ENCODE assay signal across 22 cellular contexts in the genomic region with DNA sequence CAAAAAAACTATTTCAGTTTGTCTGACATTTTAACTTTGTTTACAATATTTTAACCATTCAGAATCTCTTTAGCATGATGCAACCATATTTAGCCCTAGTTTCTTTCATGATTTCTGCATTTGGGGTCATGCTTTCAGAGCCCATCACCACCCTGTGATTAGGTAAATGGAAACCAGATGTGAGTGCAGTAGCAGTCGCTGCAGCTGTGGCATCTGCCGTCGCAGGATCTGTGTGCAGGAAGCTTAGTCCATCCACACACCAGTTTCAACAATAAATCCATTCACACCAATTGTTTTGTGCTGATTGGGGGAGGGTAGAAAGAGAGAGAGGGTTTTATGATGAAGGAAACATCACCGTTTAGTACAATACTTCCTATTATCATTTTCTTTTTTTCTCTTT.
DNase-seq lines count a peak whose midpoint lies in the region; ATAC-seq and TF ChIP-seq lines count a peak whose summit lies in the region.
"Had no signal": no experiment of that assay in that cellular context is flagged by ENCODE, and none has a peak within 500 bp of the region (broad histone marks: within the 10 kb centered on the region; RNA-seq: fewer than 3 reads in every experiment).

No MANE protein-coding gene starts in this region.

- H3K27me3 ChIP-seq in tibial artery, result no peaks in the 10 kb centered on the region
- H3K27me3 ChIP-seq: gastroesophageal sphincter, Peyer's patch, upper lobe of left lung had no signal

- no peak overlapping the region for H3K4me3 ChIP-seq in tibial artery
- H3K4me3 ChIP-seq: coronary artery, gastroesophageal sphincter, Peyer's patch, psoas muscle, upper lobe of left lung had no signal

- H3K9me3 ChIP-seq in tibial artery, result peaks cover 0 to 3% (median 0%) of the 10 kb centered on the region in 3 donors
- H3K9me3 ChIP-seq: gastroesophageal sphincter, Peyer's patch, psoas muscle, upper lobe of left lung had no signal

- ATAC-seq in GM21723 (IDR thresholded peaks at IDR 0.05; ENCODE audit: unreplicated experiment) (no peak), GM19395 (IDR thresholded peaks at IDR 0.05; ENCODE audit: unreplicated experiment) (no peak)
- ATAC-seq: activated naive CD4-positive, alpha-beta T cell treated with anti-CD3 and anti-CD28 coated beads, Interleukin-2, amount 50 U/mL, for 72 hours; gastroesophageal sphincter; psoas muscle; stimulated activated naive CD8-positive, alpha-beta T cell treated with anti-CD3 and anti-CD28 coated beads, Interleukin-15, Interleukin-2, amounts not matched to agents 100 U/mL and 50 U/mL, for 24 hours had no signal

- no peaks in the 10 kb centered on the region for H3K4me1 ChIP-seq in tibial artery
- H3K4me1 ChIP-seq: gastroesophageal sphincter, Peyer's patch, psoas muscle had no signal

- intact Hi-C loops in tibial artery (cut with DNase I; ENCODE audit: low total_unique reads), result no loop called here

- no peak for TF ChIP-seq CTCF in tibial artery (IDR thresholded peaks at IDR 0.05)

- H3K27ac ChIP-seq in substantia nigra (ENCODE audit: low read depth, low read length, poor library complexity, severe bottlenecking) (peak overlapping the region; percentile 89), tibial artery (no peak overlapping the region)
- H3K27ac ChIP-seq: coronary artery, gastroesophageal sphincter, Peyer's patch, psoas muscle, upper lobe of left lung had no signal

- H3K36me3 ChIP-seq in tibial artery, result no peaks in the 10 kb centered on the region
- H3K36me3 ChIP-seq: gastroesophageal sphincter, Peyer's patch, upper lobe of left lung had no signal

- DNase-seq in RPMI7951 (ENCODE audit: low read depth) (peak; percentile 54), dermis microvascular lymphatic vessel endothelial cell (ENCODE audit: low read depth in 2 of 2) (peak; percentile 86 to 96), hypothalamus (lab: John Stamatoyannopoulos, UW) (peak in 33 of 51 donors; percentile 0 to 81 (median 41)), substantia nigra (lab: John Stamatoyannopoulos, UW) (peak in 41 of 49 donors; percentile 3 to 87 (median 39)), NCI-H226 (no peak), tibial artery (no peak)
- DNase-seq: activated CD4-positive, CD25-positive, alpha-beta regulatory T cell treated with anti-CD3 and anti-CD28 coated beads, Interleukin-2, amount 50 U/mL, for 72 hours; CD8-positive, alpha-beta memory T cell; H7; NCI-H2029; NCI-H345; nephron progenitor cell; Peyer's patch; psoas muscle; small intestine; stimulated activated naive CD8-positive, alpha-beta T cell treated with anti-CD3 and anti-CD28 coated beads, Interleukin-15, Interleukin-2, amounts not matched to agents 100 U/mL and 50 U/mL, for 24 hours; upper lobe of left lung had no signal

Comparison
In these comparisons a context has a peak if more than half of its experiments do, and no peak if none do; other contexts are left out.
1. DNase-seq: peak in RPMI7951 (single experiment), dermis microvascular lymphatic vessel endothelial cell (2 of 2), hypothalamus (33 of 51) and substantia nigra (41 of 49); none in NCI-H226 (single experiment) and tibial artery (0 of 2).